ENCODE assay signal across 2 cellular contexts in the genomic region with DNA sequence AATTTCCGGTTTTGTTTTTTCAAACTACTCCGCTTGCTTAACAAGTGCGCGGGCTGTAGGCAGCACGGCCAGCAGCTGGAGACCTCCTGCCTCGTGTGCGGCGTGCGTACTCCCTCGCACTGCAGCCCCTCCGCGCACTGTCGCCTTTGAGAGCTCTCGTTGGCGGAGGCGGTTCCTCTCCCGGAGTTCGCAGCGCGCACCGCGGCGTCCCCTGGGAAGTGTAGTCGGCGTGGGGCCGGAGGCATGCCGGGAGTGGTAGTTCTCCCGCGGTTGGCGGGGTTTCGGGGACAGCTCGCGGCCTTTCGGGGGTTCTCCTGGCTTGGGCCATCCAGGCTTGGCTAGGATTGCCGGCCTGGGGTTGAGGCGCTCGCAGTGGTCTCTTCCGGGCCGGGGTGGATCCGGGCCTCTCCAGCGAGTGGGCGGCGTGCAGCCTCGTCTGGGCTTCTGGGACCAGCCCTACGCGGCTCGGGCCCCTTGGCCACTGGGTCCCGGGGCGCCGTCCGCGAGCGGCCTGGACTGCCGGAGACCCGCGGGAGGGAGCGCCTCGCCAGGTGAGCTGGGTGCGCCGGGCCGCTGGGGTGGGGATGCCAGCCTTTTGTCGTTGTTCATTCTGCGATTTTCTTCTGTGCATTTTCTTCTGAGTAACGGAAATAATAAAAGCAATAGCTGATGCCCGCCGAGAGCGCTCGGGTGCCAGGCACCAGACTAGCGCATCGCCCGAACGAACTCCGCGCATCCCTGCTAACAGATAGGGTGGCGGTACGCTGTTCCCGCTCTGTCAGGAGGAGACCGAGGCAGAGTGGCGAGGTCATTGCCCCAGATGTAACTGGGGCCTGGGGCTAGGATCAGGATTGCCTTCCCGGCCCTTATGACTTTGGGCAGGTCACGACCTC.
TF ChIP-seq lines count a peak whose summit lies in the region.

A gene (plus strand): TSS at position 258 of the 893 bp plus-strand sequence. CDS start 1,696 bp downstream, outside the sequence.

TF ChIP-seq in liver, 16 proteins besides CTCF, POLR2A, EP300 and RAD21:
- TF ChIP-seq EGR1 (IDR thresholded peaks at IDR 0.05; ENCODE audit: low read depth in 2 of 2) = no peak
- TF ChIP-seq, protein P1, sequence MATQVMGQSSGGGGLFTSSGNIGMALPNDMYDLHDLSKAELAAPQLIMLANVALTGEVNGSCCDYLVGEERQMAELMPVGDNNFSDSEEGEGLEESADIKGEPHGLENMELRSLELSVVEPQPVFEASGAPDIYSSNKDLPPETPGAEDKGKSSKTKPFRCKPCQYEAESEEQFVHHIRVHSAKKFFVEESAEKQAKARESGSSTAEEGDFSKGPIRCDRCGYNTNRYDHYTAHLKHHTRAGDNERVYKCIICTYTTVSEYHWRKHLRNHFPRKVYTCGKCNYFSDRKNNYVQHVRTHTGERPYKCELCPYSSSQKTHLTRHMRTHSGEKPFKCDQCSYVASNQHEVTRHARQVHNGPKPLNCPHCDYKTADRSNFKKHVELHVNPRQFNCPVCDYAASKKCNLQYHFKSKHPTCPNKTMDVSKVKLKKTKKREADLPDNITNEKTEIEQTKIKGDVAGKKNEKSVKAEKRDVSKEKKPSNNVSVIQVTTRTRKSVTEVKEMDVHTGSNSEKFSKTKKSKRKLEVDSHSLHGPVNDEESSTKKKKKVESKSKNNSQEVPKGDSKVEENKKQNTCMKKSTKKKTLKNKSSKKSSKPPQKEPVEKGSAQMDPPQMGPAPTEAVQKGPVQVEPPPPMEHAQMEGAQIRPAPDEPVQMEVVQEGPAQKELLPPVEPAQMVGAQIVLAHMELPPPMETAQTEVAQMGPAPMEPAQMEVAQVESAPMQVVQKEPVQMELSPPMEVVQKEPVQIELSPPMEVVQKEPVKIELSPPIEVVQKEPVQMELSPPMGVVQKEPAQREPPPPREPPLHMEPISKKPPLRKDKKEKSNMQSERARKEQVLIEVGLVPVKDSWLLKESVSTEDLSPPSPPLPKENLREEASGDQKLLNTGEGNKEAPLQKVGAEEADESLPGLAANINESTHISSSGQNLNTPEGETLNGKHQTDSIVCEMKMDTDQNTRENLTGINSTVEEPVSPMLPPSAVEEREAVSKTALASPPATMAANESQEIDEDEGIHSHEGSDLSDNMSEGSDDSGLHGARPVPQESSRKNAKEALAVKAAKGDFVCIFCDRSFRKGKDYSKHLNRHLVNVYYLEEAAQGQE (IDR thresholded peaks at IDR 0.05) = no peak
- TF ChIP-seq, protein P2, sequence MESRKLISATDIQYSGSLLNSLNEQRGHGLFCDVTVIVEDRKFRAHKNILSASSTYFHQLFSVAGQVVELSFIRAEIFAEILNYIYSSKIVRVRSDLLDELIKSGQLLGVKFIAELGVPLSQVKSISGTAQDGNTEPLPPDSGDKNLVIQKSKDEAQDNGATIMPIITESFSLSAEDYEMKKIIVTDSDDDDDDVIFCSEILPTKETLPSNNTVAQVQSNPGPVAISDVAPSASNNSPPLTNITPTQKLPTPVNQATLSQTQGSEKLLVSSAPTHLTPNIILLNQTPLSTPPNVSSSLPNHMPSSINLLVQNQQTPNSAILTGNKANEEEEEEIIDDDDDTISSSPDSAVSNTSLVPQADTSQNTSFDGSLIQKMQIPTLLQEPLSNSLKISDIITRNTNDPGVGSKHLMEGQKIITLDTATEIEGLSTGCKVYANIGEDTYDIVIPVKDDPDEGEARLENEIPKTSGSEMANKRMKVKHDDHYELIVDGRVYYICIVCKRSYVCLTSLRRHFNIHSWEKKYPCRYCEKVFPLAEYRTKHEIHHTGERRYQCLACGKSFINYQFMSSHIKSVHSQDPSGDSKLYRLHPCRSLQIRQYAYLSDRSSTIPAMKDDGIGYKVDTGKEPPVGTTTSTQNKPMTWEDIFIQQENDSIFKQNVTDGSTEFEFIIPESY (IDR thresholded peaks at IDR 0.05) = peak; percentile 94
- TF ChIP-seq HNF4G (IDR thresholded peaks at IDR 0.05) = no peak
- TF ChIP-seq NR2F2 (IDR thresholded peaks at IDR 0.05) = no peak
- TF ChIP-seq, protein P3, sequence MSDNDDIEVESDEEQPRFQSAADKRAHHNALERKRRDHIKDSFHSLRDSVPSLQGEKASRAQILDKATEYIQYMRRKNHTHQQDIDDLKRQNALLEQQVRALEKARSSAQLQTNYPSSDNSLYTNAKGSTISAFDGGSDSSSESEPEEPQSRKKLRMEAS (IDR thresholded peaks at IDR 0.05) = peak; percentile 79
- no peak for TF ChIP-seq TAF1 (conservative IDR thresholded peaks at IDR 0.05)
- peak; percentile 15 for TF ChIP-seq SP1 (IDR thresholded peaks at IDR 0.05)
- peak in 1 of 2 donors; percentile 85 for TF ChIP-seq GABPA (IDR thresholded peaks at IDR 0.05 in 1 of 2, conservative IDR thresholded peaks at IDR 0.05 in 1 of 2)
- TF ChIP-seq HNF4A (conservative IDR thresholded peaks at IDR 0.05) = no peak
- peak; percentile 68 for TF ChIP-seq YY1 (IDR thresholded peaks at IDR 0.05)
- TF ChIP-seq FOXA2 (IDR thresholded peaks at IDR 0.05) = no peak
- no peak for TF ChIP-seq FOXA1 (IDR thresholded peaks at IDR 0.05)
- no peak for TF ChIP-seq RXRA (IDR thresholded peaks at IDR 0.05)
- TF ChIP-seq, protein P4, sequence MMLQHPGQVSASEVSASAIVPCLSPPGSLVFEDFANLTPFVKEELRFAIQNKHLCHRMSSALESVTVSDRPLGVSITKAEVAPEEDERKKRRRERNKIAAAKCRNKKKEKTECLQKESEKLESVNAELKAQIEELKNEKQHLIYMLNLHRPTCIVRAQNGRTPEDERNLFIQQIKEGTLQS (IDR thresholded peaks at IDR 0.05) = no peak
- no peak for TF ChIP-seq JUND (IDR thresholded peaks at IDR 0.05)

TF ChIP-seq in HepG2, 621 proteins besides CTCF, POLR2A, EP300 and RAD21:
- TF ChIP-seq ZNF616 (CRISPR knock-in tag; IDR thresholded peaks at IDR 0.05; ENCODE audit: low read depth) (no peak), ZNF510 (CRISPR knock-in tag; IDR thresholded peaks at IDR 0.05; ENCODE audit: low read depth) (no peak), CREB1 (IDR thresholded peaks at IDR 0.05) (no peak), CREB1 (CRISPR knock-in tag; IDR thresholded peaks at IDR 0.05) (no peak), REL (CRISPR knock-in tag; conservative IDR thresholded peaks at IDR 0.05) (no peak), MED8 (CRISPR knock-in tag; IDR thresholded peaks at IDR 0.05; ENCODE audit: insufficient replicate concordance) (no peak), MYC (CRISPR knock-in tag; IDR thresholded peaks at IDR 0.05; ENCODE audit: borderline replicate concordance) (no peak)
- TF ChIP-seq, protein P5, sequence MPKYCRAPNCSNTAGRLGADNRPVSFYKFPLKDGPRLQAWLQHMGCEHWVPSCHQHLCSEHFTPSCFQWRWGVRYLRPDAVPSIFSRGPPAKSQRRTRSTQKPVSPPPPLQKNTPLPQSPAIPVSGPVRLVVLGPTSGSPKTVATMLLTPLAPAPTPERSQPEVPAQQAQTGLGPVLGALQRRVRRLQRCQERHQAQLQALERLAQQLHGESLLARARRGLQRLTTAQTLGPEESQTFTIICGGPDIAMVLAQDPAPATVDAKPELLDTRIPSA (CRISPR knock-in tag; IDR thresholded peaks at IDR 0.05; ENCODE audit: borderline replicate concordance) = no peak
- TF ChIP-seq, protein P6, sequence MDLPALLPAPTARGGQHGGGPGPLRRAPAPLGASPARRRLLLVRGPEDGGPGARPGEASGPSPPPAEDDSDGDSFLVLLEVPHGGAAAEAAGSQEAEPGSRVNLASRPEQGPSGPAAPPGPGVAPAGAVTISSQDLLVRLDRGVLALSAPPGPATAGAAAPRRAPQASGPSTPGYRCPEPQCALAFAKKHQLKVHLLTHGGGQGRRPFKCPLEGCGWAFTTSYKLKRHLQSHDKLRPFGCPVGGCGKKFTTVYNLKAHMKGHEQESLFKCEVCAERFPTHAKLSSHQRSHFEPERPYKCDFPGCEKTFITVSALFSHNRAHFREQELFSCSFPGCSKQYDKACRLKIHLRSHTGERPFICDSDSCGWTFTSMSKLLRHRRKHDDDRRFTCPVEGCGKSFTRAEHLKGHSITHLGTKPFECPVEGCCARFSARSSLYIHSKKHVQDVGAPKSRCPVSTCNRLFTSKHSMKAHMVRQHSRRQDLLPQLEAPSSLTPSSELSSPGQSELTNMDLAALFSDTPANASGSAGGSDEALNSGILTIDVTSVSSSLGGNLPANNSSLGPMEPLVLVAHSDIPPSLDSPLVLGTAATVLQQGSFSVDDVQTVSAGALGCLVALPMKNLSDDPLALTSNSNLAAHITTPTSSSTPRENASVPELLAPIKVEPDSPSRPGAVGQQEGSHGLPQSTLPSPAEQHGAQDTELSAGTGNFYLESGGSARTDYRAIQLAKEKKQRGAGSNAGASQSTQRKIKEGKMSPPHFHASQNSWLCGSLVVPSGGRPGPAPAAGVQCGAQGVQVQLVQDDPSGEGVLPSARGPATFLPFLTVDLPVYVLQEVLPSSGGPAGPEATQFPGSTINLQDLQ (CRISPR knock-in tag; IDR thresholded peaks at IDR 0.05) = no peak
- TF ChIP-seq, protein P7, sequence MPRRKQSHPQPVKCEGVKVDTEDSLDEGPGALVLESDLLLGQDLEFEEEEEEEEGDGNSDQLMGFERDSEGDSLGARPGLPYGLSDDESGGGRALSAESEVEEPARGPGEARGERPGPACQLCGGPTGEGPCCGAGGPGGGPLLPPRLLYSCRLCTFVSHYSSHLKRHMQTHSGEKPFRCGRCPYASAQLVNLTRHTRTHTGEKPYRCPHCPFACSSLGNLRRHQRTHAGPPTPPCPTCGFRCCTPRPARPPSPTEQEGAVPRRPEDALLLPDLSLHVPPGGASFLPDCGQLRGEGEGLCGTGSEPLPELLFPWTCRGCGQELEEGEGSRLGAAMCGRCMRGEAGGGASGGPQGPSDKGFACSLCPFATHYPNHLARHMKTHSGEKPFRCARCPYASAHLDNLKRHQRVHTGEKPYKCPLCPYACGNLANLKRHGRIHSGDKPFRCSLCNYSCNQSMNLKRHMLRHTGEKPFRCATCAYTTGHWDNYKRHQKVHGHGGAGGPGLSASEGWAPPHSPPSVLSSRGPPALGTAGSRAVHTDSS (CRISPR knock-in tag; conservative IDR thresholded peaks at IDR 0.05) = no peak
